In genomic region chr15:95086543-95087252, GRCh38 we compare ENCODE assay signal across 13 cellular contexts.
A peak's percentile ranks its signal among the peaks of the same experiment; 100 is the strongest.
DNase-seq lines count a peak whose midpoint lies in the region; ATAC-seq and TF ChIP-seq lines count a peak whose summit lies in the region.
"Had no signal": no experiment of that assay in that cellular context is flagged by ENCODE, and none has a peak within 500 bp of the region (broad histone marks: within the 10 kb centered on the region; RNA-seq: fewer than 3 reads in every experiment).

No MANE protein-coding gene starts in this region.

- DNase-seq in HFF-Myc (ENCODE audit: extremely low read depth, low read depth) (peak; percentile 11), astrocyte of the cerebellum (ENCODE audit: low read depth) (peak; percentile 34), heart right ventricle (peak in 1 of 2 donors; percentile 10), stromal cell of bone marrow (ENCODE audit: low read depth) (peak; percentile 21), NCI-H748 treated with DMSO at 0.1 percent for 48 hours (lab: John Stamatoyannopoulos, UW) (no peak)
- DNase-seq in CD4-positive, alpha-beta T cell, result no peak
- no peak for DNase-seq in effector memory CD4-positive, alpha-beta T cell
- DNase-seq: adrenal gland, immature natural killer cell, NCI-H1930, T-helper 9 cell had no signal

- H3K27ac ChIP-seq in heart right ventricle, result peak overlapping the region in 6 of 10 donors; percentile 25 to 59 (median 40)
- H3K27ac ChIP-seq in CD4-positive, alpha-beta T cell (ENCODE audit: low read depth, low read length), result no peak overlapping the region
- H3K27ac ChIP-seq in effector memory CD4-positive, alpha-beta T cell (ENCODE audit: insufficient read depth, low read length, poor library complexity, severe bottlenecking), result no peak overlapping the region
- H3K27ac ChIP-seq: neutrophil had no signal

- H3K9me3 ChIP-seq in heart right ventricle, result no peaks in the 10 kb centered on the region
- no peaks in the 10 kb centered on the region for H3K9me3 ChIP-seq in CD4-positive, alpha-beta T cell (ENCODE audit: control insufficient read depth, low read length)
- H3K9me3 ChIP-seq in effector memory CD4-positive, alpha-beta T cell (ENCODE audit: control insufficient read depth, low read length), result no peaks in the 10 kb centered on the region
- H3K9me3 ChIP-seq: adrenal gland, neutrophil had no signal

- H3K27ac Mint-ChIP-seq in CD4-positive, alpha-beta T cell, result no peak overlapping the region
- H3K27ac Mint-ChIP-seq: immature natural killer cell; stimulated activated memory B cell treated with anti-CD40 and anti-IgM and Interleukin-4, amounts not matched to agents 10 μg/mL and 1 μg/mL and 100 μg/mL, for 72 hours had no signal

- CTCF ChIA-PET in CD4-positive, alpha-beta T cell (lab: Charles Lee), result no interaction called here

- no peaks in the 10 kb centered on the region for H3K36me3 ChIP-seq in heart right ventricle
- H3K36me3 ChIP-seq in effector memory CD4-positive, alpha-beta T cell (ENCODE audit: control insufficient read depth, insufficient read depth, low read length), result no peaks in the 10 kb centered on the region
- H3K36me3 ChIP-seq: adrenal gland, neutrophil had no signal

- 40 to 47% methylated on average over 5 of the region's 5 CpGs for WGBS in heart right ventricle, 2 donors

- in situ Hi-C loops in astrocyte of the cerebellum (cut with HindIII; ENCODE audit: low sequenced_read_pairs), result no loop called here

- no peaks in the 10 kb centered on the region for H3K27me3 ChIP-seq in heart right ventricle
- no peaks in the 10 kb centered on the region for H3K27me3 ChIP-seq in CD4-positive, alpha-beta T cell (ENCODE audit: control insufficient read depth, insufficient read depth, low read length)
- H3K27me3 ChIP-seq in effector memory CD4-positive, alpha-beta T cell (replicated peaks; ENCODE audit: control insufficient read depth, insufficient read depth, low read length, poor library complexity, severe bottlenecking), result no peaks in the 10 kb centered on the region
- H3K27me3 ChIP-seq: adrenal gland, neutrophil had no signal

- no peaks in the 10 kb centered on the region for H3K27me3 Mint-ChIP-seq in CD4-positive, alpha-beta T cell
- H3K27me3 Mint-ChIP-seq: stimulated activated memory B cell treated with anti-CD40 and anti-IgM and Interleukin-4, amounts not matched to agents 10 μg/mL and 1 μg/mL and 100 μg/mL, for 72 hours had no signal

- H3K4me3 Mint-ChIP-seq in CD4-positive, alpha-beta T cell, result no peak overlapping the region
- H3K4me3 Mint-ChIP-seq: immature natural killer cell; stimulated activated memory B cell treated with anti-CD40 and anti-IgM and Interleukin-4, amounts not matched to agents 10 μg/mL and 1 μg/mL and 100 μg/mL, for 72 hours had no signal

- no peaks in the 10 kb centered on the region for H3K4me1 Mint-ChIP-seq in CD4-positive, alpha-beta T cell (ENCODE audit: low read depth)
- H3K4me1 Mint-ChIP-seq: immature natural killer cell; stimulated activated memory B cell treated with anti-CD40 and anti-IgM and Interleukin-4, amounts not matched to agents 10 μg/mL and 1 μg/mL and 100 μg/mL, for 72 hours had no signal

- H3K36me3 Mint-ChIP-seq in CD4-positive, alpha-beta T cell (ENCODE audit: low read depth), result no peaks in the 10 kb centered on the region
- H3K36me3 Mint-ChIP-seq: immature natural killer cell; stimulated activated memory B cell treated with anti-CD40 and anti-IgM and Interleukin-4, amounts not matched to agents 10 μg/mL and 1 μg/mL and 100 μg/mL, for 72 hours had no signal

- POLR2A ChIA-PET in CD4-positive, alpha-beta T cell (lab: Charles Lee), result no interaction called here

- intact Hi-C loops in heart right ventricle (cut with DNase I), result no loop called here
- intact Hi-C loops in CD4-positive, alpha-beta T cell (cut with DNase I, micrococcal nuclease), result no loop called here

- ATAC-seq in heart right ventricle, result peak in 7 of 8 donors; percentile 18 to 89 (median 75)
- ATAC-seq in CD4-positive, alpha-beta T cell (ENCODE audit: poor library complexity), result no peak
- ATAC-seq: stimulated activated memory B cell treated with anti-CD40 and anti-IgM and Interleukin-4, amounts not matched to agents 10 μg/mL and 1 μg/mL and 100 μg/mL, for 72 hours had no signal

- H3K9me3 Mint-ChIP-seq in CD4-positive, alpha-beta T cell, result no peaks in the 10 kb centered on the region

- no peak for TF ChIP-seq CTCF in HFF-Myc (IDR thresholded peaks at IDR 0.05; ENCODE audit: low read depth, low read length, missing control alignments)
- TF ChIP-seq CTCF in astrocyte of the cerebellum (IDR thresholded peaks at IDR 0.05; ENCODE audit: low read depth, low read length, missing control alignments), result no peak
- TF ChIP-seq CTCF in heart right ventricle (IDR thresholded peaks at IDR 0.05), result no peak
- TF ChIP-seq CTCF in CD4-positive, alpha-beta T cell (IDR thresholded peaks at IDR 0.05), result no peak

- no peak overlapping the region for H3K4me3 ChIP-seq in HFF-Myc (replicated peaks; ENCODE audit: low read depth, low read length)
- no peak overlapping the region for H3K4me3 ChIP-seq in astrocyte of the cerebellum (ENCODE audit: low read depth, low read length)
- H3K4me3 ChIP-seq in heart right ventricle, result no peak overlapping the region
- H3K4me3 ChIP-seq in effector memory CD4-positive, alpha-beta T cell (ENCODE audit: insufficient read depth, low read depth, low read length, poor library complexity, severe bottlenecking), result no peak overlapping the region
- H3K4me3 ChIP-seq: adrenal gland had no signal

- H3K4me1 ChIP-seq in heart right ventricle, result peaks cover 0 to 9% (median 0%) of the 10 kb centered on the region in 9 donors
- no peaks in the 10 kb centered on the region for H3K4me1 ChIP-seq in effector memory CD4-positive, alpha-beta T cell (ENCODE audit: control insufficient read depth, insufficient read depth, low read length, poor library complexity, severe bottlenecking)
- H3K4me1 ChIP-seq: adrenal gland had no signal

Comparison
In these comparisons a context has a peak if more than half of its experiments do, and no peak if none do; other contexts are left out.
1. DNase-seq: peak in HFF-Myc (single experiment), astrocyte of the cerebellum (single experiment) and stromal cell of bone marrow (single experiment); none in NCI-H748 treated with DMSO at 0.1 percent for 48 hours (single experiment), CD4-positive, alpha-beta T cell (0 of 10) and effector memory CD4-positive, alpha-beta T cell (0 of 3).
2. H3K27ac ChIP-seq: peak in heart right ventricle (6 of 10); none in CD4-positive, alpha-beta T cell (single experiment) and effector memory CD4-positive, alpha-beta T cell (single experiment).